8 cellular contexts compared by ENCODE assay signal in the genomic region with DNA sequence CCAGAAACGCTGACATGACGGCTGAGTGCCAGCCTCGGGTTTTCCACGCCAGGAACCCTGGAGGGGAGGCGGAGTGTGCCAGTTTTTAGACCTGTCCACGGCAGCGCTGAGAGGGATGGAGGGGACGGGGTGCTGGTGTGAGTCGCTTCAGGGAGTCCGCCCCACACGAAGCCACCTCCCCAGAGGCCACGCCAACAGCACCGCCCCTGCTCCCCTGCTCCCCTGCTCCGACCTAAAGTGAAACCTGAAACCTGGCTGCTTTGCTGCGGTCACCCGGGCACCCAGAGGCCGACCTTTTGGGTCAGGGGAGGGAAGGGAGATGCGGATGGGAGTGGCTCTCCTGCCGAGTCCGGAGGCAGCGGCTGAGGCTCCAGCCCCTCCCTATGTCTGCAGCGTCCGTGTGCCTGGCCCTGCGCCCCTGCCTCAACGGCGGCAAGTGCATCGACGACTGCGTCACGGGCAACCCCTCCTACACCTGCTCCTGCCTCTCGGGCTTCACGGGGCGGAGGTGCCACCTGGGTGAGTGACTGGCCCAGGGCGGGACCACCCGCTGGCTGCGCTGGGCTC. TPM values are rescaled to one million over a fixed set of nuclear protein-coding genes. Genes with fewer than 3 reads are reported as not detected.
DNase-seq lines count a peak whose midpoint lies in the region; ATAC-seq, FAIRE-seq and TF ChIP-seq lines count a peak whose summit lies in the region.

No MANE protein-coding gene starts in this region.

- TF ChIP-seq EP300 in suprapubic skin (IDR thresholded peaks at IDR 0.05) = no peak

- H3K9me3 Mint-ChIP-seq in T-cell = no peaks in the 10 kb centered on the region
- no peaks in the 10 kb centered on the region for H3K9me3 Mint-ChIP-seq in memory B cell

- H3K27ac ChIP-seq in suprapubic skin = no peak overlapping the region

- H3K36me3 Mint-ChIP-seq in T-cell = peaks cover 6% of the 10 kb centered on the region
- H3K36me3 Mint-ChIP-seq in memory B cell = peaks cover 4% of the 10 kb centered on the region

- peaks cover 6 to 39% (median 30%) of the 10 kb centered on the region in 3 donors for H3K4me1 Mint-ChIP-seq in T-cell
- peaks cover 26% of the 10 kb centered on the region for H3K4me1 Mint-ChIP-seq in memory B cell

- 45% methylated on average over 31 of the region's 36 CpGs for WGBS in suprapubic skin

- H3K4me3 Mint-ChIP-seq in T-cell (peak overlapping the region; percentile 72 to 82 (median 81)), memory B cell (peak overlapping the region; percentile 95)

- POLR2A ChIA-PET in T-cell (lab: Charles Lee) = no interaction called here

- CTCF ChIA-PET in T-cell (lab: Charles Lee) = interaction anchor here in 1 of 2 donors (0.5 kb wide), 1 partner anchor 11 kb away, joined by 11 read pairs; no protein-coding TSS in a partner anchor

- peaks cover 31% of the 10 kb centered on the region for H3K36me3 ChIP-seq in suprapubic skin

- H3K27me3 Mint-ChIP-seq in T-cell (no peaks in the 10 kb centered on the region), memory B cell (no peaks in the 10 kb centered on the region)

- H3K4me3 ChIP-seq in suprapubic skin = peak overlapping the region; percentile 47

- H3K27me3 ChIP-seq in suprapubic skin = no peaks in the 10 kb centered on the region

- no peak for TF ChIP-seq POLR2A in suprapubic skin (IDR thresholded peaks at IDR 0.05)

- H3K27ac Mint-ChIP-seq in T-cell (peak overlapping the region in 1 of 2 donors; percentile 79), memory B cell (peak overlapping the region; percentile 98)

- DNase-seq in T-cell = peak; percentile 28 to 77 (median 59)
- peak; percentile 80 for DNase-seq in central memory CD4-positive, alpha-beta T cell
- DNase-seq in memory B cell (ENCODE audit: low spot score in 2 of 2) = peak; percentile 70 to 82
- peak in 1 of 2 donors; percentile 60 for DNase-seq in suprapubic skin (ENCODE audit: low spot score in 2 of 2)
- DNase-seq in NCI-H82 (lab: John Stamatoyannopoulos, UW) = no peak
- no peak for DNase-seq in RCC 7860 (ENCODE audit: low spot score)

- no peak for TF ChIP-seq CTCF in suprapubic skin (IDR thresholded peaks at IDR 0.05)

- ATAC-seq in GM18861 (IDR thresholded peaks at IDR 0.05; ENCODE audit: unreplicated experiment) (peak; percentile 46), HG02943 (IDR thresholded peaks at IDR 0.05; ENCODE audit: low read depth, unreplicated experiment) (peak; percentile 79), T-cell (replicated peaks in 1 of 4) (peak; percentile 66 to 80 (median 77)), memory B cell (ENCODE audit: low read depth) (peak; percentile 54)

- H3K4me1 ChIP-seq in suprapubic skin = peaks cover 18% of the 10 kb centered on the region

- FAIRE-seq in RCC 7860 (lab: Jason Lieb, UNC) = no peak

- no peaks in the 10 kb centered on the region for H3K9me3 ChIP-seq in suprapubic skin

RNA-seq across cellular contexts. Expression of a gene that starts 38.1 kb away (rescaled TPM):
- 10 to 100 TPM; 37.7 to 82.5 (median 69.4) TPM for total RNA-seq in T-cell
- total RNA-seq in suprapubic skin = 10 to 100 TPM in 3 of 4 donors, 1 to 10 TPM in 1; 5.6 to 31.9 (median 13.2) TPM

Comparison
In these comparisons a context has a peak if more than half of its experiments do, and no peak if none do; other contexts are left out.
1. DNase-seq: peak in T-cell (34 of 34), central memory CD4-positive, alpha-beta T cell (single experiment) and memory B cell (2 of 2); none in NCI-H82 (single experiment) and RCC 7860 (single experiment).
2. Peak in every context shown above with its lines, with median percentiles within 50 percentile points of each other: ATAC-seq.